Comparison of ENCODE assay signal across 10 cellular contexts in genomic region chr2:58039170-58039611, GRCh38. TPM values are rescaled to one million over a fixed set of nuclear protein-coding genes. Genes with fewer than 3 reads are reported as not detected.
DNase-seq lines count a peak whose midpoint lies in the region; ATAC-seq and TF ChIP-seq lines count a peak whose summit lies in the region.
"Had no signal": no experiment of that assay in that cellular context is flagged by ENCODE, and none has a peak within 500 bp of the region (broad histone marks: within the 10 kb centered on the region; RNA-seq: fewer than 3 reads in every experiment).

No MANE protein-coding gene starts in this region.

- H3K27ac Mint-ChIP-seq in GM23338: peak overlapping the region; percentile 56
- no peak overlapping the region for H3K27ac Mint-ChIP-seq in activated CD8-positive, alpha-beta T cell treated with anti-CD3 and anti-CD28 coated beads for 36 hours

- no peak overlapping the region for H3K4me3 ChIP-seq in GM23338
- no peak overlapping the region for H3K4me3 ChIP-seq in fibroblast of mammary gland (ENCODE audit: control insufficient read depth, low read depth, low read length)
- H3K4me3 ChIP-seq: pancreas had no signal

- ATAC-seq in GM18508 (IDR thresholded peaks at IDR 0.05; ENCODE audit: insufficient read depth, unreplicated experiment) (peak; percentile 60), GM23338 (no peak)
- no peak for ATAC-seq in activated CD8-positive, alpha-beta T cell treated with anti-CD3 and anti-CD28 coated beads for 36 hours

- H3K27me3 Mint-ChIP-seq in GM23338 (ENCODE audit: insufficient read depth, low read depth, poor library complexity): no peaks in the 10 kb centered on the region
- H3K27me3 Mint-ChIP-seq in activated CD8-positive, alpha-beta T cell treated with anti-CD3 and anti-CD28 coated beads for 36 hours: no peaks in the 10 kb centered on the region

- H3K27me3 ChIP-seq in GM23338 (ENCODE audit: insufficient read depth): no peaks in the 10 kb centered on the region
- H3K27me3 ChIP-seq: pancreas had no signal

- intact Hi-C loops in activated CD8-positive, alpha-beta T cell treated with anti-CD3 and anti-CD28 coated beads for 36 hours (cut with micrococcal nuclease): no loop called here

- TF ChIP-seq CTCF in GM23338 (conservative IDR thresholded peaks at IDR 0.05; ENCODE audit: low read depth in 2 of 2) (no peak), fibroblast of mammary gland (conservative IDR thresholded peaks at IDR 0.05; ENCODE audit: control insufficient read depth, insufficient read depth, low read depth, low read length) (no peak)
- TF ChIP-seq CTCF in activated CD8-positive, alpha-beta T cell treated with anti-CD3 and anti-CD28 coated beads for 36 hours (IDR thresholded peaks at IDR 0.05): no peak

- peaks cover 11% of the 10 kb centered on the region for H3K36me3 Mint-ChIP-seq in GM23338 (ENCODE audit: low read depth)
- H3K36me3 Mint-ChIP-seq in activated CD8-positive, alpha-beta T cell treated with anti-CD3 and anti-CD28 coated beads for 36 hours (ENCODE audit: low read depth): peaks cover 10% of the 10 kb centered on the region

- POLR2A ChIA-PET in activated CD8-positive, alpha-beta T cell treated with anti-CD3 and anti-CD28 coated beads for 36 hours (lab: Charles Lee): no interaction called here

- no peak overlapping the region for H3K4me3 Mint-ChIP-seq in GM23338
- no peak overlapping the region for H3K4me3 Mint-ChIP-seq in activated CD8-positive, alpha-beta T cell treated with anti-CD3 and anti-CD28 coated beads for 36 hours

- H2AFZ ChIP-seq in GM23338: no peak overlapping the region

- H3K27ac ChIP-seq in GM23338 (ENCODE audit: low read depth): no peak overlapping the region
- H3K27ac ChIP-seq: pancreas had no signal

- H3K9me2 ChIP-seq in GM23338 (ENCODE audit: insufficient read depth): no peaks in the 10 kb centered on the region

- H4K20me1 ChIP-seq in GM23338 (replicated peaks; ENCODE audit: insufficient read depth): no peaks in the 10 kb centered on the region

- peak overlapping the region; percentile 16; the same call in 1 of the 2 replicates for H3K4me2 ChIP-seq in GM23338

- no peaks in the 10 kb centered on the region for H3K36me3 ChIP-seq in GM23338 (ENCODE audit: insufficient read depth)
- H3K36me3 ChIP-seq: pancreas had no signal

- DNase-seq in GM23338 (ENCODE audit: low spot score) (no peak), Kasumi-1 (lab: John Stamatoyannopoulos, UW) (peak; percentile 86 to 92), fibroblast of mammary gland (ENCODE audit: low read depth) (peak; percentile 61), DMS153 treated with DMSO at 0.1 percent for 48 hours (lab: John Stamatoyannopoulos, UW; ENCODE audit: unreplicated experiment) (no peak), NCI-H774 (lab: John Stamatoyannopoulos, UW) (no peak), NCI-H1694 (lab: John Stamatoyannopoulos, UW) (no peak)
- DNase-seq in activated CD8-positive, alpha-beta T cell treated with anti-CD3 and anti-CD28 coated beads for 36 hours: no peak
- DNase-seq: GOT3, pancreas had no signal

- H3F3A ChIP-seq in GM23338 (replicated peaks; ENCODE audit: low read depth): no peaks in the 10 kb centered on the region

- H3K9me3 Mint-ChIP-seq in GM23338: peaks cover 5% of the 10 kb centered on the region; the same call in 2 of the 3 replicates
- H3K9me3 Mint-ChIP-seq in activated CD8-positive, alpha-beta T cell treated with anti-CD3 and anti-CD28 coated beads for 36 hours: peaks cover 3% of the 10 kb centered on the region

- H3K79me2 ChIP-seq in GM23338 (replicated peaks; ENCODE audit: insufficient read depth): no peaks in the 10 kb centered on the region

- H3K4me1 Mint-ChIP-seq in GM23338: peaks cover 15% of the 10 kb centered on the region
- peaks cover 18% of the 10 kb centered on the region for H3K4me1 Mint-ChIP-seq in activated CD8-positive, alpha-beta T cell treated with anti-CD3 and anti-CD28 coated beads for 36 hours (ENCODE audit: low read depth)

- H3K4me1 ChIP-seq in GM23338 (ENCODE audit: insufficient read depth): 0 out of 2 replicates have a peak, but pooled peaks cover 14% of the 10 kb centered on the region

- CTCF ChIA-PET in activated CD8-positive, alpha-beta T cell treated with anti-CD3 and anti-CD28 coated beads for 36 hours (lab: Charles Lee): no interaction called here

TF ChIP-seq in GM23338, 12 proteins besides CTCF, POLR2A, EP300 and RAD21:
- TF ChIP-seq NANOG (IDR thresholded peaks at IDR 0.05; ENCODE audit: borderline replicate concordance) (0 out of 2 replicates have a peak, but pooled peaks have one; percentile 32), ZNF462 (CRISPR knock-in tag; IDR thresholded peaks at IDR 0.05) (no peak)

RNA-seq across cellular contexts. Expression of gene VRK2, which starts 7.4 kb away (rescaled TPM):
- total RNA-seq in GM23338 (2014; rRNA removed; shearing (Covaris generic)): 11.0 and 22.5 TPM in 2 replicates
- 18.0 and 19.0 TPM in 2 replicates for polyA plus RNA-seq in GM23338 (2016; fragmentation: Nextera tagmentation; extraction: Ambion mirVana)
- 10 to 100 TPM; 17.7 to 18.3 TPM for total RNA-seq in activated CD8-positive, alpha-beta T cell treated with anti-CD3 and anti-CD28 coated beads for 36 hours

Comparison
In these comparisons a context has a peak if more than half of its experiments do, and no peak if none do; other contexts are left out.
1. DNase-seq: peak in Kasumi-1 (2 of 2) and fibroblast of mammary gland (single experiment); none in GM23338 (single experiment), DMS153 treated with DMSO at 0.1 percent for 48 hours (single experiment), NCI-H774 (single experiment), activated CD8-positive, alpha-beta T cell treated with anti-CD3 and anti-CD28 coated beads for 36 hours (single experiment) and NCI-H1694 (single experiment).